Comparison of ENCODE assay signal across 22 cellular contexts in the genomic region with DNA sequence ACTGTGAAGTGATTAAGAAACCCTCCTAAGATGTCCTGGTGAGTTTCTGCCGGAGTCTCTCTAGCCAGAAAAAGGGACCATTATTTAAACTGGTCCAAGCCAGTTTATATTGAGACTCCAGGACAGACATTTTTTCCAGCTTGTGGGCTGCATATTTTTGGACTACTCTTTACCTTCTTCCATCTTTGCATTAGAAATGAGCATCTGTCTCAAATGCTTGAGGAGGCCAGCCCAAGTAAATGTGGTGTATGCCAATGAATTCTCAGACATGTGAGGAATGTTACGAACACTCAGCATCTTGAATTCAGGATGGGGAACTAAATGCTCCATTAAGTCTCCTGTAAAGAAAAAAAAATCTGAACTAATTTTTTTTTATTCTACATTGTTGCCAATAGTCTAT. TPM values are rescaled to one million over a fixed set of nuclear protein-coding genes. Genes with fewer than 3 reads are reported as not detected.
DNase-seq lines count a peak whose midpoint lies in the region; ATAC-seq and TF ChIP-seq lines count a peak whose summit lies in the region.
"Had no signal": no experiment of that assay in that cellular context is flagged by ENCODE, and none has a peak within 500 bp of the region (broad histone marks: within the 10 kb centered on the region; RNA-seq: fewer than 3 reads in every experiment).

No MANE protein-coding gene starts in this region.

- H2AK5ac ChIP-seq in neuronal stem cell (ENCODE audit: low read depth, low read length), result no peak overlapping the region

- H3K4ac ChIP-seq in neuronal stem cell (ENCODE audit: low read length), result no peak overlapping the region

- no peak overlapping the region for H2BK5ac ChIP-seq in neuronal stem cell (ENCODE audit: low read length)

- no peaks in the 10 kb centered on the region for H3K9me3 Mint-ChIP-seq in activated CD8-positive, alpha-beta T cell treated with anti-CD3 and anti-CD28 coated beads, Interleukin-2, amount 10 ng/mL, durations not matched to agents 7 days and 5 days (ENCODE audit: insufficient read depth)
- no peaks in the 10 kb centered on the region for H3K9me3 Mint-ChIP-seq in activated CD8-positive, alpha-beta T cell treated with anti-CD3 and anti-CD28 coated beads for 36 hours
- H3K9me3 Mint-ChIP-seq: CD4-positive, CD25-positive, alpha-beta regulatory T cell; CD8-positive, alpha-beta T cell; GM23338; H9 had no signal

- H3K27me3 Mint-ChIP-seq in activated CD8-positive, alpha-beta T cell treated with anti-CD3 and anti-CD28 coated beads, Interleukin-2, amount 10 ng/mL, durations not matched to agents 7 days and 5 days (ENCODE audit: low read depth), result no peaks in the 10 kb centered on the region
- H3K27me3 Mint-ChIP-seq in activated CD8-positive, alpha-beta T cell treated with anti-CD3 and anti-CD28 coated beads for 36 hours, result no peaks in the 10 kb centered on the region
- H3K27me3 Mint-ChIP-seq: B cell; CD4-positive, CD25-positive, alpha-beta regulatory T cell had no signal

- no CpG with 5 or more reads among the region's 2 CpGs for WGBS in neuronal stem cell (ENCODE audit: extremely low coverage in 2 of 2, insufficient read length in 2 of 2, insufficient replicate concordance in 1 of 2), 2 donors

- no peak overlapping the region for H4K91ac ChIP-seq in neuronal stem cell (ENCODE audit: low read depth, low read length, poor library complexity)

- H3K4me1 ChIP-seq in Panc1 (ENCODE audit: control insufficient read depth, insufficient read depth, low read length) (0 out of 2 replicates have a peak, but pooled peaks cover 5% of the 10 kb centered on the region), neuronal stem cell (ENCODE audit: control insufficient read depth in 2 of 2, insufficient read depth in 1 of 2, low read depth in 1 of 2, low read length in 2 of 2) (peaks cover 0 to 5% of the 10 kb centered on the region in 2 donors)
- H3K4me1 ChIP-seq: BLaER1 had no signal

- H4K8ac ChIP-seq in neuronal stem cell (ENCODE audit: low read depth, low read length), result no peak overlapping the region

- peaks cover 23% of the 10 kb centered on the region for H3K36me3 Mint-ChIP-seq in activated CD8-positive, alpha-beta T cell treated with anti-CD3 and anti-CD28 coated beads, Interleukin-2, amount 10 ng/mL, durations not matched to agents 7 days and 5 days (ENCODE audit: low read depth)
- peaks cover 13% of the 10 kb centered on the region for H3K36me3 Mint-ChIP-seq in activated CD8-positive, alpha-beta T cell treated with anti-CD3 and anti-CD28 coated beads for 36 hours (ENCODE audit: low read depth)

- no peak for ATAC-seq in activated CD8-positive, alpha-beta T cell treated with anti-CD3 and anti-CD28 coated beads, Interleukin-2, amount 10 ng/mL, durations not matched to agents 7 days and 5 days
- no peak for ATAC-seq in activated CD8-positive, alpha-beta T cell treated with anti-CD3 and anti-CD28 coated beads for 36 hours
- ATAC-seq in Panc1, result no peak
- ATAC-seq: CD8-positive, alpha-beta T cell; GM23338; HCT116 had no signal

- no peaks in the 10 kb centered on the region for H3K27me3 ChIP-seq in Panc1 (ENCODE audit: control insufficient read depth, insufficient read depth, low read length)
- no peaks in the 10 kb centered on the region for H3K27me3 ChIP-seq in neuronal stem cell (ENCODE audit: control insufficient read depth in 3 of 3, insufficient read depth in 3 of 3, low read depth in 1 of 3, low read length in 3 of 3)
- H3K27me3 ChIP-seq: BLaER1 had no signal

- peak overlapping the region; percentile 18 for H2AFZ ChIP-seq in neuronal stem cell (ENCODE audit: low read length)
- H2AFZ ChIP-seq: GM23338 had no signal

- H2BK12ac ChIP-seq in neuronal stem cell (ENCODE audit: low read length), result no peak overlapping the region

- intact Hi-C loops in activated CD8-positive, alpha-beta T cell treated with anti-CD3 and anti-CD28 coated beads for 36 hours (cut with micrococcal nuclease), result no loop called here
- intact Hi-C loops in Panc1 (cut with micrococcal nuclease; ENCODE audit: unreplicated experiment), result no loop called here

- peak overlapping the region; percentile 25 for H3K27ac Mint-ChIP-seq in activated CD8-positive, alpha-beta T cell treated with anti-CD3 and anti-CD28 coated beads, Interleukin-2, amount 10 ng/mL, durations not matched to agents 7 days and 5 days
- no peak overlapping the region for H3K27ac Mint-ChIP-seq in activated CD8-positive, alpha-beta T cell treated with anti-CD3 and anti-CD28 coated beads for 36 hours
- H3K27ac Mint-ChIP-seq: B cell; CD8-positive, alpha-beta T cell; GM23338; H9 had no signal

- no peak overlapping the region for H3K14ac ChIP-seq in neuronal stem cell (ENCODE audit: low read length)

- H3K36me3 ChIP-seq in Panc1 (ENCODE audit: control insufficient read depth, insufficient read depth, low read length) (peaks cover 15% of the 10 kb centered on the region), neuronal stem cell (replicated peaks in 1 of 2; ENCODE audit: control insufficient read depth in 2 of 2, insufficient read depth in 2 of 2, low read length in 2 of 2) (peaks cover 15 to 65% of the 10 kb centered on the region in 2 donors)

- TF ChIP-seq CTCF in activated CD8-positive, alpha-beta T cell treated with anti-CD3 and anti-CD28 coated beads for 36 hours (IDR thresholded peaks at IDR 0.05), result no peak
- TF ChIP-seq CTCF in Panc1 (IDR thresholded peaks at IDR 0.05), result no peak

- H3K18ac ChIP-seq in neuronal stem cell (ENCODE audit: low read length), result no peak overlapping the region

- H2BK120ac ChIP-seq in neuronal stem cell (ENCODE audit: low read depth, low read length), result no peak overlapping the region

- DNase-seq in activated CD8-positive, alpha-beta T cell treated with anti-CD3 and anti-CD28 coated beads, Interleukin-2, amount 10 ng/mL, durations not matched to agents 7 days and 5 days, result no peak
- DNase-seq in activated CD8-positive, alpha-beta T cell treated with anti-CD3 and anti-CD28 coated beads for 36 hours, result no peak
- no peak for DNase-seq in Panc1 (ENCODE audit: low read depth, low spot score)
- peak; percentile 70 for DNase-seq in astrocyte of the hippocampus (ENCODE audit: low read depth, low spot score)
- no peak for DNase-seq in neuronal stem cell (ENCODE audit: low spot score)
- no peak for DNase-seq in GM19240 (ENCODE audit: insufficient read length, low spot score)
- no peak for DNase-seq in OCI-M2 (lab: John Stamatoyannopoulos, UW; ENCODE audit: unreplicated experiment)
- DNase-seq in ecto neural progenitor cell (ENCODE audit: low spot score), result no peak
- DNase-seq: Caco-2; CD4-positive, CD25-positive, alpha-beta regulatory T cell; CD8-positive, alpha-beta T cell; DMS 273 treated with DMSO at 0.1 percent for 48 hours; DMS79; EL; GDM1; H9 had no signal

- no peaks in the 10 kb centered on the region for H3K4me1 Mint-ChIP-seq in activated CD8-positive, alpha-beta T cell treated with anti-CD3 and anti-CD28 coated beads, Interleukin-2, amount 10 ng/mL, durations not matched to agents 7 days and 5 days (ENCODE audit: low read depth)
- H3K4me1 Mint-ChIP-seq in activated CD8-positive, alpha-beta T cell treated with anti-CD3 and anti-CD28 coated beads for 36 hours (ENCODE audit: low read depth), result no peaks in the 10 kb centered on the region
- H3K4me1 Mint-ChIP-seq: B cell, GM23338, H9 had no signal

- H3K27ac ChIP-seq in Panc1 (ENCODE audit: low read length), result no peak overlapping the region
- no peak overlapping the region for H3K27ac ChIP-seq in neuronal stem cell (replicated peaks; ENCODE audit: low read length)
- H3K27ac ChIP-seq: 22Rv1, BLaER1, C4-2B had no signal

- H3K9ac ChIP-seq in neuronal stem cell (ENCODE audit: low read depth, low read length, poor library complexity), result no peak overlapping the region
- H3K9ac ChIP-seq: BLaER1 had no signal

- H3K9me3 ChIP-seq in Panc1 (ENCODE audit: control insufficient read depth, insufficient read depth, low read depth, low read length) (no peaks in the 10 kb centered on the region), neuronal stem cell (replicated peaks in 1 of 2; ENCODE audit: control insufficient read depth in 2 of 2, insufficient read depth in 1 of 2, low read depth in 1 of 2, low read length in 2 of 2) (no peaks in the 10 kb centered on the region)
- H3K9me3 ChIP-seq: BLaER1, Caco-2 had no signal

- TSS peak; percentile 55 for BruUV-seq in Panc1 (replicated peaks; lab: Mats Ljungman, UMichigan)

- no peaks in the 10 kb centered on the region for H3K79me1 ChIP-seq in neuronal stem cell (ENCODE audit: low read depth, low read length)

- no peak overlapping the region for H3K23ac ChIP-seq in neuronal stem cell (ENCODE audit: low read depth, low read length, poor library complexity)

- no peak overlapping the region for H2BK15ac ChIP-seq in neuronal stem cell (ENCODE audit: low read length)

- no peak overlapping the region for H3K4me3 Mint-ChIP-seq in activated CD8-positive, alpha-beta T cell treated with anti-CD3 and anti-CD28 coated beads, Interleukin-2, amount 10 ng/mL, durations not matched to agents 7 days and 5 days
- no peak overlapping the region for H3K4me3 Mint-ChIP-seq in activated CD8-positive, alpha-beta T cell treated with anti-CD3 and anti-CD28 coated beads for 36 hours
- H3K4me3 Mint-ChIP-seq: B cell; CD4-positive, CD25-positive, alpha-beta regulatory T cell; CD8-positive, alpha-beta T cell; GM23338; H9 had no signal

- no peak overlapping the region for H3K4me2 ChIP-seq in neuronal stem cell (ENCODE audit: insufficient read depth, low read length, poor library complexity, severe bottlenecking)
- H3K4me2 ChIP-seq: BLaER1, GM23338 had no signal

- no peak overlapping the region for H3K4me3 ChIP-seq in Panc1 (ENCODE audit: low read depth in 2 of 2, low read length in 2 of 2)
- H3K4me3 ChIP-seq in neuronal stem cell (ENCODE audit: low read length in 2 of 2), result no peak overlapping the region
- H3K4me3 ChIP-seq: BLaER1, GM23338 had no signal

- CTCF ChIA-PET in activated CD8-positive, alpha-beta T cell treated with anti-CD3 and anti-CD28 coated beads, Interleukin-2, amount 10 ng/mL, durations not matched to agents 7 days and 5 days (lab: Charles Lee), result no interaction called here
- CTCF ChIA-PET in activated CD8-positive, alpha-beta T cell treated with anti-CD3 and anti-CD28 coated beads for 36 hours (lab: Charles Lee), result no interaction called here
- CTCF ChIA-PET in Panc1 (lab: Charles Lee), result no interaction called here

- in situ Hi-C loops in Panc1 (cut with HindIII; ENCODE audit: low pct_unique_long_range_greater_than_20kb, low sequenced_read_pairs), result no loop called here

- POLR2A ChIA-PET in activated CD8-positive, alpha-beta T cell treated with anti-CD3 and anti-CD28 coated beads, Interleukin-2, amount 10 ng/mL, durations not matched to agents 7 days and 5 days (lab: Charles Lee), result no interaction called here
- POLR2A ChIA-PET in activated CD8-positive, alpha-beta T cell treated with anti-CD3 and anti-CD28 coated beads for 36 hours (lab: Charles Lee), result no interaction called here
- POLR2A ChIA-PET in Panc1 (lab: Charles Lee), result no interaction called here

RNA-seq across cellular contexts. Expression of a gene that starts 18.4 kb away (rescaled TPM):
- 10 to 100 TPM; 14.5 to 14.7 TPM for total RNA-seq in activated CD8-positive, alpha-beta T cell treated with anti-CD3 and anti-CD28 coated beads, Interleukin-2, amount 10 ng/mL, durations not matched to agents 7 days and 5 days
- 10 to 100 TPM in 1 of 2 experiments, 1 to 10 TPM in 1; 7.9 to 11.1 TPM for total RNA-seq in activated CD8-positive, alpha-beta T cell treated with anti-CD3 and anti-CD28 coated beads for 36 hours
- total RNA-seq in Panc1 (2021; ENCODE audit: unreplicated experiment), result 12.5 TPM
- 8.6 TPM for polyA plus RNA-seq in Panc1 (2012; ENCODE audit: insufficient read length)
- polyA plus RNA-seq in neuronal stem cell (2013, experiment 1 of 2), result 22.7 TPM
- polyA plus RNA-seq in neuronal stem cell (2013, experiment 2 of 2), result 25.6 TPM

RNA-seq across cellular contexts. Expression of a gene that starts 18.6 kb away (rescaled TPM):
- total RNA-seq in activated CD8-positive, alpha-beta T cell treated with anti-CD3 and anti-CD28 coated beads, Interleukin-2, amount 10 ng/mL, durations not matched to agents 7 days and 5 days, result 10 to 100 TPM; 47.5 to 48.7 TPM
- total RNA-seq in activated CD8-positive, alpha-beta T cell treated with anti-CD3 and anti-CD28 coated beads for 36 hours, result 10 to 100 TPM; 39.9 to 44.2 TPM
- 34.6 TPM for total RNA-seq in Panc1 (2021; ENCODE audit: unreplicated experiment)
- polyA plus RNA-seq in Panc1 (2012; ENCODE audit: insufficient read length), result 28.0 TPM
- 15.0 TPM for polyA plus RNA-seq in neuronal stem cell (2013, experiment 1 of 2)
- polyA plus RNA-seq in neuronal stem cell (2013, experiment 2 of 2), result 15.7 TPM
